In genomic region chr3:52769786-52770445, GRCh38 we compare ENCODE assay signal across 8 cellular contexts. TPM values are rescaled to one million over a fixed set of nuclear protein-coding genes. Genes with fewer than 3 reads are reported as not detected.
A peak's percentile ranks its signal among the peaks of the same experiment; 100 is the strongest.
DNase-seq lines count a peak whose midpoint lies in the region; ATAC-seq and TF ChIP-seq lines count a peak whose summit lies in the region.

No MANE protein-coding gene starts in this region.

- TF ChIP-seq CTCF in PC-3 (conservative IDR thresholded peaks at IDR 0.05; ENCODE audit: low read depth, low read length): no peak
- TF ChIP-seq CTCF in endothelial cell (IDR thresholded peaks at IDR 0.05; ENCODE audit: unreplicated experiment): no peak
- no peak for TF ChIP-seq CTCF in neutrophil (IDR thresholded peaks at IDR 0.05)

- peak overlapping the region; percentile 93 for H2AFZ ChIP-seq in PC-3 (ENCODE audit: low read length)

- H3K27me3 ChIP-seq in PC-3 (ENCODE audit: low read length) (no peaks in the 10 kb centered on the region), neutrophil (no peaks in the 10 kb centered on the region)

- H3K9ac ChIP-seq in PC-3 (ENCODE audit: low read length): peak overlapping the region; percentile 85

- H3F3A ChIP-seq in PC-3 (ENCODE audit: low read length, unreplicated experiment): no peaks in the 10 kb centered on the region

- peaks cover 9% of the 10 kb centered on the region for H3K36me3 Mint-ChIP-seq in endothelial cell (ENCODE audit: low read depth, unreplicated experiment)

- peak overlapping the region; percentile 78 for H3K4me3 ChIP-seq in GM08714 (ENCODE audit: low read length)
- peak overlapping the region; percentile 83 for H3K4me3 ChIP-seq in PC-3 (ENCODE audit: low read length)
- H3K4me3 ChIP-seq in neutrophil (ENCODE audit: low read depth in 1 of 2, low read length in 1 of 2): peak overlapping the region; percentile 72 to 82

- H3K36me3 ChIP-seq in PC-3 (ENCODE audit: low read depth, low read length) (peaks cover 16% of the 10 kb centered on the region; the same call in 1 of the 2 replicates), neutrophil (peaks cover 20% of the 10 kb centered on the region)

- CTCF ChIA-PET in PC-3 (lab: Charles Lee): interaction anchor here (0.5 kb wide), 1 partner anchor 195 kb away, joined by 4 read pairs; no protein-coding TSS in a partner anchor

- H3K4me1 ChIP-seq in PC-3 (ENCODE audit: insufficient read depth, low read length) (peaks cover 13% of the 10 kb centered on the region), neutrophil (ENCODE audit: control insufficient read depth in 1 of 2, insufficient read depth in 1 of 2, low read depth in 1 of 2, low read length in 1 of 2) (peaks cover 11 to 17% of the 10 kb centered on the region in 2 experiments)

- peak overlapping the region; percentile 94 for H3K4me3 Mint-ChIP-seq in endothelial cell (ENCODE audit: unreplicated experiment)

- peak overlapping the region; percentile 65 for H3K27ac Mint-ChIP-seq in endothelial cell (ENCODE audit: unreplicated experiment)

- H3K9me3 Mint-ChIP-seq in endothelial cell (ENCODE audit: unreplicated experiment): no peaks in the 10 kb centered on the region

- H3K9me2 ChIP-seq in PC-3 (replicated peaks; ENCODE audit: low read length): no peaks in the 10 kb centered on the region

- peak overlapping the region; percentile 98 for H3K4me2 ChIP-seq in PC-3 (ENCODE audit: low read length)

- ATAC-seq in PC-3: no peak

- no peaks in the 10 kb centered on the region for H4K20me1 ChIP-seq in PC-3 (ENCODE audit: low read length)

- BruUV-seq in PC-3 (replicated peaks; lab: Mats Ljungman, UMichigan): TSS peak; percentile 57

- POLR2A ChIA-PET in PC-3 (lab: Charles Lee; ENCODE audit: unreplicated experiment): interaction anchor here (0.5 kb wide), 1 partner anchor 1088 kb away, joined by 3 read pairs; no protein-coding TSS in a partner anchor

- peaks cover 32% of the 10 kb centered on the region for H3K79me2 ChIP-seq in PC-3 (ENCODE audit: low read length)

- peaks cover 2% of the 10 kb centered on the region for H3K27me3 Mint-ChIP-seq in endothelial cell (ENCODE audit: unreplicated experiment)

- no peaks in the 10 kb centered on the region for H3K9me3 ChIP-seq in PC-3 (ENCODE audit: low read length)
- no peaks in the 10 kb centered on the region for H3K9me3 ChIP-seq in neutrophil

- peaks cover 19% of the 10 kb centered on the region for H3K4me1 Mint-ChIP-seq in endothelial cell (ENCODE audit: unreplicated experiment)

- DNase-seq in PC-3: no peak
- no peak for DNase-seq in endothelial cell (ENCODE audit: low spot score)
- DNase-seq in UCSD-AML1 (lab: John Stamatoyannopoulos, UW; ENCODE audit: unreplicated experiment): no peak
- no peak for DNase-seq in SKM-1 treated with dmso at 0.1 percent for 144 hours (lab: John Stamatoyannopoulos, UW; ENCODE audit: unreplicated experiment)
- no peak for DNase-seq in C1 segment of cervical spinal cord (lab: John Stamatoyannopoulos, UW)
- DNase-seq in activated CD4-positive, alpha-beta T cell treated with anti-CD3 and anti-CD28 coated beads for 48 hours: no peak

- H3K27ac ChIP-seq in PC-3 (ENCODE audit: low read length) (no peak overlapping the region), neutrophil (peak overlapping the region; percentile 82)

- intact Hi-C loops in PC-3 (cut with micrococcal nuclease): loop anchor here (10.0 kb wide), 1 partner anchor 295 kb away; no protein-coding TSS in a partner anchor

RNA-seq across cellular contexts. Expression of gene NEK4, which starts 0.8 kb away (rescaled TPM):
- 26.6 and 33.6 TPM in 2 replicates for total RNA-seq in PC-3 (2014; rRNA removed)
- 16.9 TPM for total RNA-seq in endothelial cell (ENCODE audit: unreplicated experiment)

RNA-seq across cellular contexts. Expression of gene ITIH1, which starts 7.5 kb away (rescaled TPM):
- total RNA-seq in PC-3 (2014; rRNA removed) (not detected in 2 replicates), endothelial cell (ENCODE audit: unreplicated experiment) (not detected)

RNA-seq across cellular contexts. Expression of gene ITIH3, which starts 24.7 kb away (rescaled TPM):
- not detected in 2 replicates for total RNA-seq in PC-3 (2014; rRNA removed)
- total RNA-seq in endothelial cell (ENCODE audit: unreplicated experiment): not detected
